1 cellular context compared by ENCODE assay signal in the genomic region with DNA sequence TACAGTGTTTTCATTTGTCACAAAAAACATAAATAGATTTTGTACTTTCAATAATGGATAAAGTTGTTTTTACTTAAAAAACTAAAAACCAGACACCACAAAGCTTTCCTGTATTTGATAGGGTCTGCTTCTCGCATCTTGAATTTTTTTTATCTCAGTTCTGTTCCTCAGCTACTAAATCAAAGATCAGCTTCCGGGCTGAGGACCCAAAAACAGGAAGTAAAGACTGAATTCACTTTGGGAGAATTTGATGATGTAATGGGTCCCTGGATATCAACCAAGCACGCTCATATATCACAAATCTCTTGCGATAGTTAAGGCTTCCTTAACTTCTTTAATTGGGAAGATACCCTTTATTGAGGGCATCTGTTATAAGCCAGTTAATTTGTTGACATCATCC.
TF ChIP-seq lines count a peak whose summit lies in the region.

No MANE protein-coding gene starts in this region.

TF ChIP-seq in HepG2, 621 proteins besides CTCF, POLR2A, EP300 and RAD21:
- TF ChIP-seq, protein P1, sequence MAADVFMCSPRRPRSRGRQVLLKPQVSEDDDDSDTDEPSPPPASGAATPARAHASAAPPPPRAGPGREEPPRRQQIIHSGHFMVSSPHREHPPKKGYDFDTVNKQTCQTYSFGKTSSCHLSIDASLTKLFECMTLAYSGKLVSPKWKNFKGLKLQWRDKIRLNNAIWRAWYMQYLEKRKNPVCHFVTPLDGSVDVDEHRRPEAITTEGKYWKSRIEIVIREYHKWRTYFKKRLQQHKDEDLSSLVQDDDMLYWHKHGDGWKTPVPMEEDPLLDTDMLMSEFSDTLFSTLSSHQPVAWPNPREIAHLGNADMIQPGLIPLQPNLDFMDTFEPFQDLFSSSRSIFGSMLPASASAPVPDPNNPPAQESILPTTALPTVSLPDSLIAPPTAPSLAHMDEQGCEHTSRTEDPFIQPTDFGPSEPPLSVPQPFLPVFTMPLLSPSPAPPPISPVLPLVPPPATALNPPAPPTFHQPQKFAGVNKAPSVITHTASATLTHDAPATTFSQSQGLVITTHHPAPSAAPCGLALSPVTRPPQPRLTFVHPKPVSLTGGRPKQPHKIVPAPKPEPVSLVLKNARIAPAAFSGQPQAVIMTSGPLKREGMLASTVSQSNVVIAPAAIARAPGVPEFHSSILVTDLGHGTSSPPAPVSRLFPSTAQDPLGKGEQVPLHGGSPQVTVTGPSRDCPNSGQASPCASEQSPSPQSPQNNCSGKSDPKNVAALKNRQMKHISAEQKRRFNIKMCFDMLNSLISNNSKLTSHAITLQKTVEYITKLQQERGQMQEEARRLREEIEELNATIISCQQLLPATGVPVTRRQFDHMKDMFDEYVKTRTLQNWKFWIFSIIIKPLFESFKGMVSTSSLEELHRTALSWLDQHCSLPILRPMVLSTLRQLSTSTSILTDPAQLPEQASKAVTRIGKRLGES (CRISPR knock-in tag; IDR thresholded peaks at IDR 0.05; ENCODE audit: borderline replicate concordance), result no peak
- TF ChIP-seq ATF7 (IDR thresholded peaks at IDR 0.05) (0 out of 2 replicates have a peak, but pooled peaks have one; percentile 25), ATF7 (CRISPR knock-in tag; IDR thresholded peaks at IDR 0.05) (no peak)
